In the genomic region with DNA sequence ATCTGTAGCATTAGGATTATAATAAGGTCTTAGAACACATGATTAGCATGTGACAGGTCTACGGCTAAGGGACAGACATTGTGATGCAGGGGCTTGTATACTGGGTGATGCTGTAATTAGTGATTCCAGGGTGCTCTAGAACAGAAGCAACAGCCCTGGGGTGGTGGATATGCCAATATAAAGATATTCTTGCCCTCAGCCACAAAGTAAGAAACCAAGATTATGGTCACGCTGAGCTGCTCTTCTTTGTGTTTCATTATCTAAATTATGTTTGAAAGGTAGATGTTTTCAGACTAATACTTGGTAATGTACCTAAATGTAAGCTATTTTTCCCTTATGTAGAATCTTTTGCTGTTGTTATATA, we compare ENCODE assay signal across 16 cellular contexts. TPM values are rescaled to one million over a fixed set of nuclear protein-coding genes. Genes with fewer than 3 reads are reported as not detected.
DNase-seq lines count a peak whose midpoint lies in the region; TF ChIP-seq lines count a peak whose summit lies in the region.
"Had no signal": no experiment of that assay in that cellular context is flagged by ENCODE, and none has a peak within 500 bp of the region (broad histone marks: within the 10 kb centered on the region; RNA-seq: fewer than 3 reads in every experiment).

No MANE protein-coding gene starts in this region.

- no peak overlapping the region for H3K4me3 Mint-ChIP-seq in osteocyte (ENCODE audit: unreplicated experiment)
- no peak overlapping the region for H3K4me3 Mint-ChIP-seq in neural progenitor cell
- H3K4me3 Mint-ChIP-seq: CD4-positive, alpha-beta memory T cell; IgD-negative memory B cell had no signal

- H3K27ac Mint-ChIP-seq in osteocyte (ENCODE audit: unreplicated experiment) (peak overlapping the region; percentile 91), neural progenitor cell (no peak overlapping the region)
- H3K27ac Mint-ChIP-seq: CD4-positive, alpha-beta memory T cell; IgD-negative memory B cell had no signal

- H3K79me2 ChIP-seq in GM23248 (ENCODE audit: insufficient read depth) (peaks cover 6% of the 10 kb centered on the region; the same call in 1 of the 2 replicates), SU-DHL-6 (ENCODE audit: insufficient read depth, low read length) (no peaks in the 10 kb centered on the region), neural progenitor cell (ENCODE audit: low read depth) (no peaks in the 10 kb centered on the region)

- H4K20me1 ChIP-seq in GM23248 (ENCODE audit: insufficient read depth) (peaks cover 28% of the 10 kb centered on the region), SU-DHL-6 (ENCODE audit: low read depth, low read length) (no peaks in the 10 kb centered on the region), neural progenitor cell (ENCODE audit: low read depth) (no peaks in the 10 kb centered on the region)

- in situ Hi-C loops in GM23248 (cut with MboI): no loop called here

- H3K4me1 ChIP-seq in GM23248 (ENCODE audit: insufficient read depth) (peaks cover 5% of the 10 kb centered on the region; the same call in 1 of the 2 replicates), neural progenitor cell (no peaks in the 10 kb centered on the region)

- H2AFZ ChIP-seq in GM23248: no peak overlapping the region
- no peak overlapping the region for H2AFZ ChIP-seq in SU-DHL-6 (ENCODE audit: low read depth, low read length, severe bottlenecking)
- H2AFZ ChIP-seq in neural progenitor cell (replicated peaks): no peak overlapping the region

- peak overlapping the region; percentile 30 for H3K9ac ChIP-seq in GM23248
- no peak overlapping the region for H3K9ac ChIP-seq in SU-DHL-6 (ENCODE audit: low read length)
- no peak overlapping the region for H3K9ac ChIP-seq in neural progenitor cell

- H3K4me1 Mint-ChIP-seq in osteocyte (ENCODE audit: unreplicated experiment) (peaks cover 53% of the 10 kb centered on the region), neural progenitor cell (no peaks in the 10 kb centered on the region)
- H3K4me1 Mint-ChIP-seq: CD4-positive, alpha-beta memory T cell had no signal

- H3K36me3 Mint-ChIP-seq in osteocyte (ENCODE audit: unreplicated experiment): peaks cover 82% of the 10 kb centered on the region
- H3K36me3 Mint-ChIP-seq in neural progenitor cell: peaks cover 42% of the 10 kb centered on the region
- H3K36me3 Mint-ChIP-seq: CD4-positive, alpha-beta memory T cell had no signal

- H3F3A ChIP-seq in GM23248 (ENCODE audit: insufficient read depth): peaks cover 97% of the 10 kb centered on the region
- H3F3A ChIP-seq in SU-DHL-6 (ENCODE audit: insufficient read depth): no peaks in the 10 kb centered on the region
- no peaks in the 10 kb centered on the region for H3F3A ChIP-seq in neural progenitor cell (ENCODE audit: low read depth)

- H3K9me3 Mint-ChIP-seq in osteocyte (ENCODE audit: unreplicated experiment): no peaks in the 10 kb centered on the region
- no peaks in the 10 kb centered on the region for H3K9me3 Mint-ChIP-seq in neural progenitor cell
- H3K9me3 Mint-ChIP-seq: IgD-negative memory B cell had no signal

- WGBS in GM23248 (ENCODE audit: low coverage in 1 of 2, low lambda C conversion rate in 2 of 2, missing lambda C conversion rate in 2 of 2), 2 experiments: 86 to 100% methylated on average over 2 of the region's 2 CpGs

- no peak overlapping the region for H3K4me3 ChIP-seq in GM23248
- no peak overlapping the region for H3K4me3 ChIP-seq in SU-DHL-6 (ENCODE audit: insufficient read depth, low read length, poor library complexity, severe bottlenecking)
- no peak overlapping the region for H3K4me3 ChIP-seq in fibroblast of mammary gland (ENCODE audit: control insufficient read depth, low read depth, low read length)
- H3K4me3 ChIP-seq in neural progenitor cell: no peak overlapping the region
- H3K4me3 ChIP-seq: HAP-1 had no signal

- no peak for DNase-seq in GM23248
- peak; percentile 69 for DNase-seq in fibroblast of mammary gland (ENCODE audit: low read depth)
- DNase-seq in osteocyte (ENCODE audit: extremely low spot score, unreplicated experiment): no peak
- no peak for DNase-seq in 8988T
- DNase-seq in neural progenitor cell (ENCODE audit: low spot score): no peak
- no peak for DNase-seq in MV-4-11 (lab: John Stamatoyannopoulos, UW)
- DNase-seq in SW 1271 (lab: John Stamatoyannopoulos, UW): no peak
- DNase-seq: BE2C; CD4-positive, alpha-beta memory T cell; DMS153; DMS79 treated with DMSO at 0.1 percent for 48 hours; EL had no signal

- H3K27ac ChIP-seq in GM23248 (peak overlapping the region; percentile 68), SU-DHL-6 (ENCODE audit: low read depth, low read length) (no peak overlapping the region), neural progenitor cell (no peak overlapping the region)
- H3K27ac ChIP-seq: C4-2B had no signal

- H3K9me3 ChIP-seq in GM23248 (ENCODE audit: low read depth): no peaks in the 10 kb centered on the region
- no peaks in the 10 kb centered on the region for H3K9me3 ChIP-seq in SU-DHL-6 (ENCODE audit: insufficient read depth, low read length)
- H3K9me3 ChIP-seq in neural progenitor cell (ENCODE audit: low read depth): no peaks in the 10 kb centered on the region
- H3K9me3 ChIP-seq: BE2C, HAP-1 had no signal

- TF ChIP-seq CTCF in SU-DHL-6 (IDR thresholded peaks at IDR 0.05; ENCODE audit: insufficient read depth, low read length, poor library complexity, severe bottlenecking) (no peak), fibroblast of mammary gland (conservative IDR thresholded peaks at IDR 0.05; ENCODE audit: control insufficient read depth, insufficient read depth, low read depth, low read length) (no peak), osteocyte (IDR thresholded peaks at IDR 0.05) (no peak), neural progenitor cell (IDR thresholded peaks at IDR 0.05) (no peak)

- peaks cover 96% of the 10 kb centered on the region for H3K36me3 ChIP-seq in GM23248 (ENCODE audit: low read depth)
- no peaks in the 10 kb centered on the region for H3K36me3 ChIP-seq in SU-DHL-6 (ENCODE audit: low read length)
- no peaks in the 10 kb centered on the region for H3K36me3 ChIP-seq in neural progenitor cell
- H3K36me3 ChIP-seq: BE2C had no signal

- H3K9me2 ChIP-seq in GM23248 (ENCODE audit: insufficient read depth): no peaks in the 10 kb centered on the region
- no peaks in the 10 kb centered on the region for H3K9me2 ChIP-seq in SU-DHL-6 (replicated peaks; ENCODE audit: insufficient read depth, low read length)

- H3K4me2 ChIP-seq in GM23248 (ENCODE audit: unreplicated experiment) (no peak overlapping the region), SU-DHL-6 (ENCODE audit: low read depth, low read length, poor library complexity, severe bottlenecking) (peak overlapping the region; percentile 29), neural progenitor cell (no peak overlapping the region)

- H3K27me3 ChIP-seq in GM23248 (replicated peaks; ENCODE audit: insufficient read depth): no peaks in the 10 kb centered on the region
- no peaks in the 10 kb centered on the region for H3K27me3 ChIP-seq in SU-DHL-6 (ENCODE audit: low read length)
- H3K27me3 ChIP-seq in neural progenitor cell: no peaks in the 10 kb centered on the region
- H3K27me3 ChIP-seq: BE2C had no signal

- no peaks in the 10 kb centered on the region for H3K27me3 Mint-ChIP-seq in osteocyte (ENCODE audit: unreplicated experiment)
- no peaks in the 10 kb centered on the region for H3K27me3 Mint-ChIP-seq in neural progenitor cell (ENCODE audit: insufficient read depth, low read depth)

RNA-seq across cellular contexts. Expression of a gene that starts 45.3 kb away (rescaled TPM):
- total RNA-seq in GM23248 (2014; rRNA removed; shearing (Covaris generic)): 33,406 and 36,331 TPM in 2 replicates
- 19,771 and 20,647 TPM in 2 replicates for polyA plus RNA-seq in GM23248 (2016; fragmentation: Nextera tagmentation; extraction: Ambion mirVana)
- total RNA-seq in osteocyte (16,854 and 18,487 TPM in 2 replicates), neural progenitor cell (ENCODE audit: low replicate concordance) (52.0 and 77.6 TPM in 2 replicates)
- total RNA-seq: CD4-positive, alpha-beta memory T cell had no signal

Comparison
In these comparisons a context has a peak if more than half of its experiments do, and no peak if none do; other contexts are left out.
1. RNA of a gene that starts 45.3 kb away (total RNA-seq): 33,406 to 36,331 TPM in GM23248 and 16,854 to 18,487 TPM in osteocyte; 52.0 to 77.6 TPM in neural progenitor cell; every median in the first group is over 100 times any median in the second.